ENCODE assay signal across 20 cellular contexts in genomic region chr6:114159727-114160126, GRCh38.
A peak's percentile ranks its signal among the peaks of the same experiment; 100 is the strongest.
DNase-seq lines count a peak whose midpoint lies in the region; ATAC-seq, FAIRE-seq and TF ChIP-seq lines count a peak whose summit lies in the region.
"Had no signal": no experiment of that assay in that cellular context is flagged by ENCODE, and none has a peak within 500 bp of the region (broad histone marks: within the 10 kb centered on the region; RNA-seq: fewer than 3 reads in every experiment).

No MANE protein-coding gene starts in this region.

- POLR2A ChIA-PET in GM10248 (lab: Yijun Ruan, JAX) = no interaction called here

- peak in 1 of 4 donors; percentile 11 for ATAC-seq in pancreas
- ATAC-seq: A549; CD8-positive, alpha-beta T cell; GM12878 had no signal

- no peak overlapping the region for H3K4me3 ChIP-seq in LNCaP clone FGC (ENCODE audit: low read depth, low read length)
- H3K4me3 ChIP-seq in pancreas = no peak overlapping the region
- H3K4me3 ChIP-seq: A549; BLaER1 treated with 17β-estradiol and CSF1 and Interleukin-3, amounts not matched to agents 10 nM and 100 nM; GM12878 had no signal

- H3K9me3 ChIP-seq in pancreas = no peaks in the 10 kb centered on the region
- H3K9me3 ChIP-seq: A549; BLaER1 treated with 17β-estradiol and CSF1 and Interleukin-3, amounts not matched to agents 10 nM and 100 nM; Caco-2 had no signal

- intact Hi-C loops in pancreas (cut with DNase I) = no loop called here

- peaks cover 19 to 23% (median 21%) of the 10 kb centered on the region in 3 donors for H3K4me1 ChIP-seq in pancreas
- H3K4me1 ChIP-seq: A549 had no signal

- peak; percentile 49 for FAIRE-seq in pancreas (lab: Jason Lieb, UNC)
- FAIRE-seq: A549, D721Med, G401.6, GM12878, GM12892, GM18507 had no signal

- DNase-seq in LNCaP clone FGC (ENCODE audit: low read depth) (peak; percentile 73), pancreas (no peak), GM10248 (ENCODE audit: extremely low spot score) (no peak)
- DNase-seq in activated naive CD4-positive, alpha-beta T cell treated with anti-CD3 and anti-CD28 coated beads, Interleukin-2, amount 50 U/mL, for 16 hours = no peak
- DNase-seq: AML-193; Caco-2; Calu3; CD4-positive, alpha-beta T cell; CD8-positive, alpha-beta T cell; DMS79 treated with DMSO at 0.1 percent for 48 hours; GF-D8 had no signal

- H3K27me3 ChIP-seq in pancreas = no peaks in the 10 kb centered on the region
- H3K27me3 ChIP-seq: BLaER1 treated with 17β-estradiol and CSF1 and Interleukin-3, amounts not matched to agents 10 nM and 100 nM had no signal

- TF ChIP-seq CTCF in 22Rv1 (IDR thresholded peaks at IDR 0.05) (no peak), LNCaP clone FGC (IDR thresholded peaks at IDR 0.05; ENCODE audit: control insufficient read depth, extremely low read depth, insufficient read depth) (no peak), pancreas (IDR thresholded peaks at IDR 0.05) (no peak), GM10248 (IDR thresholded peaks at IDR 0.05; ENCODE audit: control extremely low read depth, extremely low read depth, low read depth, missing control alignments) (no peak)

- CTCF ChIA-PET in GM10248 (lab: Yijun Ruan, JAX) = interaction anchor here (0.6 kb wide), 1 partner anchor 1459 kb away, joined by 3 read pairs; no protein-coding TSS in a partner anchor

- peak overlapping the region; percentile 62 for H3K27ac ChIP-seq in 22Rv1
- H3K27ac ChIP-seq in pancreas = no peak overlapping the region
- H3K27ac ChIP-seq: A549; BLaER1 treated with 17β-estradiol and CSF1 and Interleukin-3, amounts not matched to agents 10 nM and 100 nM; C4-2B had no signal

- H3K36me3 ChIP-seq in pancreas = no peaks in the 10 kb centered on the region
- H3K36me3 ChIP-seq: BLaER1 treated with 17β-estradiol and CSF1 and Interleukin-3, amounts not matched to agents 10 nM and 100 nM had no signal
